In the genomic region with DNA sequence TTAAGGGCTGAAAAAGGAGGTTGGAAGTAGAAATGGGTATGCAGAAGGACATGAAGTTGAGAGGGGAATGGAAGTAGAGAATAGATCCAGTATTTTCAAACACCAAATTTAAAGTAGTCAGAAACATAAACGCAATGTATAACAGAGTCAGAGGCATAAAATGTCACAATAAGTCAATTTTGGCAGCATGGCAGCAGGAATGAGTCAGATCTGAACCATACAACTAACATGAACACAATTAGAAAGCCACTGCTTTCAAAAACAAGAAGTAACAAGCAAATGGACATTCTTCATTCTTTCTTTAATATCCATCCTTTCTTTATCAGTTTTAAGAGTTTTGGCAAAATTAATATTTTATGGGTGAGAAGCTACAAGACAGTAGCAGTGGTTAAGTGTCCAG, we compare ENCODE assay signal across 8 cellular contexts. TPM values are rescaled to one million over a fixed set of nuclear protein-coding genes. Genes with fewer than 3 reads are reported as not detected.
DNase-seq lines count a peak whose midpoint lies in the region; FAIRE-seq and TF ChIP-seq lines count a peak whose summit lies in the region.

No MANE protein-coding gene starts in this region.

- peak overlapping the region; percentile 22 for H3K4me3 Mint-ChIP-seq in astrocyte (ENCODE audit: unreplicated experiment)

- H3K4me1 ChIP-seq in astrocyte (ENCODE audit: insufficient read depth, low read length) (peaks cover 20% of the 10 kb centered on the region), vagina (peaks cover 59% of the 10 kb centered on the region), left ventricle myocardium inferior (peaks cover 89% of the 10 kb centered on the region)

- H2AFZ ChIP-seq in astrocyte (ENCODE audit: low read depth, low read length), result no peak overlapping the region
- H2AFZ ChIP-seq in neural cell (ENCODE audit: low read depth, low read length), result no peak overlapping the region

- TF ChIP-seq CTCF in GM12865 (IDR thresholded peaks at IDR 0.05; ENCODE audit: insufficient read depth, low read depth, low read length, missing control alignments), result no peak
- TF ChIP-seq CTCF in LNCaP clone FGC (IDR thresholded peaks at IDR 0.05; ENCODE audit: control insufficient read depth, extremely low read depth, insufficient read depth), result no peak
- TF ChIP-seq CTCF in astrocyte (IDR thresholded peaks at IDR 0.05; ENCODE audit: insufficient read depth, low read depth, low read length), result no peak
- no peak for TF ChIP-seq CTCF in neural cell (IDR thresholded peaks at IDR 0.05; ENCODE audit: poor library complexity, severe bottlenecking)
- TF ChIP-seq CTCF in vagina (IDR thresholded peaks at IDR 0.05), result no peak
- TF ChIP-seq CTCF in left ventricle myocardium inferior (IDR thresholded peaks at IDR 0.05; ENCODE audit: borderline replicate concordance), result no peak

- no peak overlapping the region for H3K9ac ChIP-seq in astrocyte (ENCODE audit: low read length)
- H3K9ac ChIP-seq in neural cell (ENCODE audit: low read length), result no peak overlapping the region

- H3K36me3 ChIP-seq in astrocyte (ENCODE audit: insufficient read depth, low read length) (no peaks in the 10 kb centered on the region), neural cell (ENCODE audit: insufficient read depth, low read length) (no peaks in the 10 kb centered on the region), vagina (peaks cover 0 to 8% of the 10 kb centered on the region in 2 donors), left ventricle myocardium inferior (no peaks in the 10 kb centered on the region)

- no peaks in the 10 kb centered on the region for H3K27me3 ChIP-seq in astrocyte (ENCODE audit: insufficient read depth, low read length)
- no peaks in the 10 kb centered on the region for H3K27me3 ChIP-seq in neural cell (ENCODE audit: insufficient read depth, low read depth, low read length)
- H3K27me3 ChIP-seq in vagina, result no peaks in the 10 kb centered on the region
- no peaks in the 10 kb centered on the region for H3K27me3 ChIP-seq in left ventricle myocardium inferior (ENCODE audit: low read depth)

- H3K9me3 Mint-ChIP-seq in astrocyte (ENCODE audit: unreplicated experiment), result no peaks in the 10 kb centered on the region

- H3F3A ChIP-seq in neural cell (ENCODE audit: insufficient read depth, low read length, poor library complexity, severe bottlenecking), result no peaks in the 10 kb centered on the region

- intact Hi-C loops in vagina (cut with DNase I), result no loop called here
- intact Hi-C loops in left ventricle myocardium inferior (cut with micrococcal nuclease), result no loop called here

- H3K27ac Mint-ChIP-seq in astrocyte (ENCODE audit: unreplicated experiment), result no peak overlapping the region

- H3K36me3 Mint-ChIP-seq in astrocyte (ENCODE audit: low read depth, unreplicated experiment), result no peaks in the 10 kb centered on the region

- DNase-seq in GM12865 (ENCODE audit: low read depth), result peak; percentile 30
- no peak for DNase-seq in LNCaP clone FGC (ENCODE audit: low read depth)
- peak; percentile 53 for DNase-seq in astrocyte (ENCODE audit: low read depth)
- DNase-seq in cerebellar cortex (ENCODE audit: low spot score), result no peak
- DNase-seq in vagina (ENCODE audit: extremely low spot score in 2 of 2), result no peak
- DNase-seq in DMS153 (lab: John Stamatoyannopoulos, UW), result no peak
- no peak for DNase-seq in left ventricle myocardium inferior

- H3K4me2 ChIP-seq in astrocyte (ENCODE audit: low read length) (peak overlapping the region; percentile 93), neural cell (ENCODE audit: low read length) (no peak overlapping the region)

- TF ChIP-seq POLR2A in vagina (IDR thresholded peaks at IDR 0.05), result no peak

- H3K27ac ChIP-seq in astrocyte (ENCODE audit: low read depth, low read length), result no peak overlapping the region
- H3K27ac ChIP-seq in neural cell (ENCODE audit: low read length), result no peak overlapping the region
- no peak overlapping the region for H3K27ac ChIP-seq in vagina
- no peak overlapping the region for H3K27ac ChIP-seq in left ventricle myocardium inferior (replicated peaks)

- TF ChIP-seq EP300 in neural cell (conservative IDR thresholded peaks at IDR 0.05; ENCODE audit: poor library complexity, severe bottlenecking), result no peak

- H3K9me2 ChIP-seq in neural cell (ENCODE audit: insufficient read depth, low read length), result no peaks in the 10 kb centered on the region

- no peak for TF ChIP-seq RAD21 in neural cell (conservative IDR thresholded peaks at IDR 0.05)

- H3K27me3 Mint-ChIP-seq in astrocyte (ENCODE audit: low read depth, unreplicated experiment), result no peaks in the 10 kb centered on the region

- peaks cover 9% of the 10 kb centered on the region for H3K4me1 Mint-ChIP-seq in astrocyte (ENCODE audit: low read depth, unreplicated experiment)

- H3K4me3 ChIP-seq in GM12865 (ENCODE audit: low read depth, low read length) (peak overlapping the region; percentile 67), LNCaP clone FGC (ENCODE audit: low read depth, low read length) (peak overlapping the region; percentile 73), astrocyte (ENCODE audit: insufficient read depth, low read depth, low read length) (peak overlapping the region; percentile 95), neural cell (ENCODE audit: low read length) (peak overlapping the region; percentile 76), vagina (peak overlapping the region in 1 of 2 donors; percentile 82), left ventricle myocardium inferior (no peak overlapping the region)

- H4K20me1 ChIP-seq in astrocyte (ENCODE audit: insufficient read depth, low read length), result peaks cover 54% of the 10 kb centered on the region
- H4K20me1 ChIP-seq in neural cell (ENCODE audit: insufficient read depth), result no peaks in the 10 kb centered on the region

- H3K9me3 ChIP-seq in astrocyte (ENCODE audit: insufficient read depth, low read depth, low read length) (no peaks in the 10 kb centered on the region), neural cell (ENCODE audit: low read length) (no peaks in the 10 kb centered on the region), vagina (no peaks in the 10 kb centered on the region), left ventricle myocardium inferior (replicated peaks) (no peaks in the 10 kb centered on the region)

- FAIRE-seq in astrocyte (lab: Jason Lieb, UNC), result peak; percentile 39

- H3K79me2 ChIP-seq in astrocyte (ENCODE audit: insufficient read depth, low read length), result peaks cover 79% of the 10 kb centered on the region
- H3K79me2 ChIP-seq in neural cell (replicated peaks; ENCODE audit: insufficient read depth, low read length), result peaks cover 56% of the 10 kb centered on the region

TF ChIP-seq in neural cell, 6 proteins besides CTCF, POLR2A, EP300 and RAD21:
- TF ChIP-seq MXI1 (conservative IDR thresholded peaks at IDR 0.05; ENCODE audit: poor library complexity, severe bottlenecking) (no peak), TAF1 (IDR thresholded peaks at IDR 0.05; ENCODE audit: low read depth) (no peak), SMC3 (conservative IDR thresholded peaks at IDR 0.05; ENCODE audit: poor library complexity) (no peak), POLR2AphosphoS5 (IDR thresholded peaks at IDR 0.05) (no peak), EZH2 (IDR thresholded peaks at IDR 0.05; ENCODE audit: borderline replicate concordance, insufficient read depth, low read length, poor library complexity, severe bottlenecking) (no peak)
- TF ChIP-seq, protein P1, sequence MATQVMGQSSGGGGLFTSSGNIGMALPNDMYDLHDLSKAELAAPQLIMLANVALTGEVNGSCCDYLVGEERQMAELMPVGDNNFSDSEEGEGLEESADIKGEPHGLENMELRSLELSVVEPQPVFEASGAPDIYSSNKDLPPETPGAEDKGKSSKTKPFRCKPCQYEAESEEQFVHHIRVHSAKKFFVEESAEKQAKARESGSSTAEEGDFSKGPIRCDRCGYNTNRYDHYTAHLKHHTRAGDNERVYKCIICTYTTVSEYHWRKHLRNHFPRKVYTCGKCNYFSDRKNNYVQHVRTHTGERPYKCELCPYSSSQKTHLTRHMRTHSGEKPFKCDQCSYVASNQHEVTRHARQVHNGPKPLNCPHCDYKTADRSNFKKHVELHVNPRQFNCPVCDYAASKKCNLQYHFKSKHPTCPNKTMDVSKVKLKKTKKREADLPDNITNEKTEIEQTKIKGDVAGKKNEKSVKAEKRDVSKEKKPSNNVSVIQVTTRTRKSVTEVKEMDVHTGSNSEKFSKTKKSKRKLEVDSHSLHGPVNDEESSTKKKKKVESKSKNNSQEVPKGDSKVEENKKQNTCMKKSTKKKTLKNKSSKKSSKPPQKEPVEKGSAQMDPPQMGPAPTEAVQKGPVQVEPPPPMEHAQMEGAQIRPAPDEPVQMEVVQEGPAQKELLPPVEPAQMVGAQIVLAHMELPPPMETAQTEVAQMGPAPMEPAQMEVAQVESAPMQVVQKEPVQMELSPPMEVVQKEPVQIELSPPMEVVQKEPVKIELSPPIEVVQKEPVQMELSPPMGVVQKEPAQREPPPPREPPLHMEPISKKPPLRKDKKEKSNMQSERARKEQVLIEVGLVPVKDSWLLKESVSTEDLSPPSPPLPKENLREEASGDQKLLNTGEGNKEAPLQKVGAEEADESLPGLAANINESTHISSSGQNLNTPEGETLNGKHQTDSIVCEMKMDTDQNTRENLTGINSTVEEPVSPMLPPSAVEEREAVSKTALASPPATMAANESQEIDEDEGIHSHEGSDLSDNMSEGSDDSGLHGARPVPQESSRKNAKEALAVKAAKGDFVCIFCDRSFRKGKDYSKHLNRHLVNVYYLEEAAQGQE (IDR thresholded peaks at IDR 0.05; ENCODE audit: borderline replicate concordance), result no peak
TF ChIP-seq in neural cell: peak in this region for 0.

RNA-seq across cellular contexts. Expression of gene CHORDC1, which starts 2.5 kb away (rescaled TPM):
- total RNA-seq in astrocyte (51.6 and 59.2 TPM in 2 replicates), vagina (65.6 TPM), left ventricle myocardium inferior (41.4 TPM)
- polyA plus RNA-seq in neural cell, result 63.9 and 86.5 TPM in 2 replicates
- polyA minus RNA-seq in neural cell, result 110 and 139 TPM in 2 replicates

Comparison
In these comparisons a context has a peak if more than half of its experiments do, and no peak if none do; other contexts are left out.
1. DNase-seq: peak in GM12865 (single experiment) and astrocyte (single experiment); none in LNCaP clone FGC (single experiment), cerebellar cortex (single experiment), vagina (0 of 2), DMS153 (single experiment) and left ventricle myocardium inferior (single experiment).